28 cellular contexts compared by ENCODE assay signal in genomic region chr20:7689151-7689550, GRCh38.
"Had no signal": no experiment of that assay in that cellular context is flagged by ENCODE, and none has a peak within 500 bp of the region (broad histone marks: within the 10 kb centered on the region; RNA-seq: fewer than 3 reads in every experiment).

No MANE protein-coding gene starts in this region.

- H3K36me3 ChIP-seq: stomach, suprapubic skin, thoracic aorta, thyroid gland, tibial artery, tibial nerve, transverse colon, upper lobe of left lung, upper lobe of right lung, uterus, vagina had no signal

- FAIRE-seq: urothelium cell line had no signal

- H3K27me3 ChIP-seq: stomach, suprapubic skin, testis, thyroid gland, tibial artery, tibial nerve, transverse colon, upper lobe of left lung, upper lobe of right lung, uterus, vagina had no signal

- H3K4me1 ChIP-seq: stomach, suprapubic skin, testis, thyroid gland, tibial artery, tibial nerve, transverse colon, upper lobe of left lung, upper lobe of right lung, uterus, vagina had no signal

- H3K4me1 Mint-ChIP-seq: stimulated activated effector memory CD8-positive, alpha-beta T cell treated with anti-CD3 and anti-CD28 coated beads, Interleukin-12 subunit alpha, Interleukin-12 subunit beta, amount 100 ng/mL, for 72 hours; stimulated activated naive B cell treated with anti-CD40 and anti-IgM and Interleukin-4, amounts not matched to agents 10 μg/mL and 1 μg/mL and 100 μg/mL, for 72 hours; stimulated activated naive CD8-positive, alpha-beta T cell treated with anti-CD3 and anti-CD28 coated beads, Interleukin-15, amount 100 ng/mL, for 72 hours had no signal

- H3K9me3 ChIP-seq: stomach, suprapubic skin, testis, thoracic aorta, thyroid gland, tibial artery, tibial nerve, transverse colon, upper lobe of left lung, upper lobe of right lung, uterus, vagina had no signal

- ATAC-seq: stimulated activated effector memory CD8-positive, alpha-beta T cell treated with anti-CD3 and anti-CD28 coated beads, Interleukin-12 subunit alpha, Interleukin-12 subunit beta, amount 100 ng/mL, for 72 hours; stimulated activated naive B cell treated with anti-CD40 and anti-IgM and Interleukin-4, amounts not matched to agents 10 μg/mL and 1 μg/mL and 100 μg/mL, for 72 hours; stimulated activated naive CD8-positive, alpha-beta T cell treated with anti-CD3 and anti-CD28 coated beads, Interleukin-15, amount 100 ng/mL, for 72 hours; stimulated activated naive CD8-positive, alpha-beta T cell treated with anti-CD3 and anti-CD28 coated beads, Interleukin-15, Interleukin-2, amounts not matched to agents 100 U/mL and 50 U/mL, for 24 hours; upper lobe of right lung had no signal

- H3K27ac ChIP-seq: stomach, suprapubic skin, testis, thoracic aorta, thyroid gland, tibial artery, tibial nerve, transverse colon, upper lobe of left lung, upper lobe of right lung, uterus, vagina had no signal

- H3K36me3 Mint-ChIP-seq: stimulated activated effector memory CD8-positive, alpha-beta T cell treated with anti-CD3 and anti-CD28 coated beads, Interleukin-12 subunit alpha, Interleukin-12 subunit beta, amount 100 ng/mL, for 72 hours; stimulated activated naive B cell treated with anti-CD40 and anti-IgM and Interleukin-4, amounts not matched to agents 10 μg/mL and 1 μg/mL and 100 μg/mL, for 72 hours; type B pancreatic cell had no signal

- H3K4me3 Mint-ChIP-seq: stimulated activated effector memory CD8-positive, alpha-beta T cell treated with anti-CD3 and anti-CD28 coated beads, Interleukin-12 subunit alpha, Interleukin-12 subunit beta, amount 100 ng/mL, for 72 hours; stimulated activated naive B cell treated with anti-CD40 and anti-IgM and Interleukin-4, amounts not matched to agents 10 μg/mL and 1 μg/mL and 100 μg/mL, for 72 hours; stimulated activated naive CD8-positive, alpha-beta T cell treated with anti-CD3 and anti-CD28 coated beads, Interleukin-15, amount 100 ng/mL, for 72 hours; stimulated activated naive CD8-positive, alpha-beta T cell treated with anti-CD3 and anti-CD28 coated beads, Interleukin-15, Interleukin-2, amounts not matched to agents 100 ng/mL and 50 ng/mL, for 24 hours; type B pancreatic cell had no signal

- H3K9me3 Mint-ChIP-seq: stimulated activated effector memory CD8-positive, alpha-beta T cell treated with anti-CD3 and anti-CD28 coated beads, Interleukin-12 subunit alpha, Interleukin-12 subunit beta, amount 100 ng/mL, for 72 hours; type B pancreatic cell had no signal

- H3K27me3 Mint-ChIP-seq: stimulated activated naive B cell treated with anti-CD40 and anti-IgM and Interleukin-4, amounts not matched to agents 10 μg/mL and 1 μg/mL and 100 μg/mL, for 72 hours; stimulated activated naive CD8-positive, alpha-beta T cell treated with anti-CD3 and anti-CD28 coated beads, Interleukin-15, amount 100 ng/mL, for 72 hours; stimulated activated naive CD8-positive, alpha-beta T cell treated with anti-CD3 and anti-CD28 coated beads, Interleukin-15, Interleukin-2, amounts not matched to agents 100 ng/mL and 50 ng/mL, for 24 hours; type B pancreatic cell had no signal

- DNase-seq: stimulated activated CD4-positive, alpha-beta T cell treated with anti-CD3 and anti-CD28 coated beads, Interleukin-2, amount 100 ng/mL, for 24 hours; stimulated activated CD4-positive, alpha-beta T cell treated with anti-CD3 and anti-CD28 coated beads, Interleukin-2, amount 100 ng/mL, for 48 hours; stimulated activated CD4-positive, alpha-beta T cell treated with anti-CD3 and anti-CD28 coated beads, Interleukin-4, amount 100 ng/mL, for 1 hour; stimulated activated CD4-positive, alpha-beta T cell treated with anti-CD3 and anti-CD28 coated beads, Interleukin-4, amount 100 ng/mL, for 24 hours; stimulated activated CD4-positive, alpha-beta T cell treated with anti-CD3 and anti-CD28 coated beads, Interleukin-4, amount 100 ng/mL, for 4 hours; stimulated activated CD8-positive, alpha-beta memory T cell treated with anti-CD3 and anti-CD28 coated beads, Interleukin-4, amount 100 ng/mL, for 48 hours; stimulated activated naive B cell treated with anti-CD40 and anti-IgM and Interleukin-4, amounts not matched to agents 10 μg/mL and 1 μg/mL and 100 μg/mL, for 72 hours; stimulated activated naive CD4-positive, alpha-beta T cell; stimulated activated naive CD4-positive, alpha-beta T cell treated with Interleukin-2 at 50 U/mL for 16 hours; stimulated activated naive CD8-positive, alpha-beta T cell treated with anti-CD3 and anti-CD28 coated beads, Interleukin-15, amount 100 ng/mL, for 72 hours; stimulated activated naive CD8-positive, alpha-beta T cell treated with anti-CD3 and anti-CD28 coated beads, Interleukin-15, Interleukin-2, amounts not matched to agents 100 U/mL and 50 U/mL, for 24 hours; stomach; substantia nigra; testis; thyroid gland; tibial artery; transverse colon; upper lobe of left lung; upper lobe of right lung; uterus had no signal

- H3K27ac Mint-ChIP-seq: stimulated activated effector memory CD8-positive, alpha-beta T cell treated with anti-CD3 and anti-CD28 coated beads, Interleukin-12 subunit alpha, Interleukin-12 subunit beta, amount 100 ng/mL, for 72 hours; stimulated activated naive B cell treated with anti-CD40 and anti-IgM and Interleukin-4, amounts not matched to agents 10 μg/mL and 1 μg/mL and 100 μg/mL, for 72 hours; stimulated activated naive CD8-positive, alpha-beta T cell treated with anti-CD3 and anti-CD28 coated beads, Interleukin-15, amount 100 ng/mL, for 72 hours; stimulated activated naive CD8-positive, alpha-beta T cell treated with anti-CD3 and anti-CD28 coated beads, Interleukin-15, Interleukin-2, amounts not matched to agents 100 ng/mL and 50 ng/mL, for 24 hours; type B pancreatic cell had no signal

- H3K4me3 ChIP-seq: stomach, suprapubic skin, testis, thoracic aorta, thyroid gland, tibial artery, tibial nerve, transverse colon, upper lobe of left lung, upper lobe of right lung, uterus, vagina had no signal
